Comparison of ENCODE assay signal across 10 cellular contexts in genomic region chr5:56329652-56330051, GRCh38.
A peak's percentile ranks its signal among the peaks of the same experiment; 100 is the strongest.
DNase-seq lines count a peak whose midpoint lies in the region; ATAC-seq and TF ChIP-seq lines count a peak whose summit lies in the region.
"Had no signal": no experiment of that assay in that cellular context is flagged by ENCODE, and none has a peak within 500 bp of the region (broad histone marks: within the 10 kb centered on the region; RNA-seq: fewer than 3 reads in every experiment).

No MANE protein-coding gene starts in this region.

- H4K12ac ChIP-seq in trophoblast cell (ENCODE audit: low read depth, low read length), result no peak overlapping the region

- peaks cover 7% of the 10 kb centered on the region for H3K9me3 Mint-ChIP-seq in activated naive CD4-positive, alpha-beta T cell treated with anti-CD3 and anti-CD28 coated beads for 36 hours

- no peak overlapping the region for H2AK5ac ChIP-seq in trophoblast cell (ENCODE audit: low read length)

- peaks cover 19% of the 10 kb centered on the region for H3K79me1 ChIP-seq in trophoblast cell (ENCODE audit: low read length)

- H2AFZ ChIP-seq in MM.1S (ENCODE audit: low read length) (peak overlapping the region; percentile 36), trophoblast cell (ENCODE audit: insufficient read depth, low read length, poor library complexity) (no peak overlapping the region)

- peak overlapping the region; percentile 51 for H3K9ac ChIP-seq in MM.1S (ENCODE audit: low read length)
- no peak overlapping the region for H3K9ac ChIP-seq in trophoblast cell (ENCODE audit: low read length)

- CTCF ChIA-PET in activated naive CD4-positive, alpha-beta T cell treated with anti-CD3 and anti-CD28 coated beads for 36 hours (lab: Charles Lee), result interaction anchor here (0.6 to 4.0 kb wide), 10 partner anchors 10 to 551 kb away, joined by 3 to 20 read pairs (median 3); no protein-coding TSS in a partner anchor

- H3K4me1 ChIP-seq in MM.1S (ENCODE audit: low read length), result peaks cover 39% of the 10 kb centered on the region
- H3K4me1 ChIP-seq in trophoblast cell (ENCODE audit: control insufficient read depth in 1 of 2, insufficient read depth in 2 of 2, low read length in 2 of 2), result peaks cover 5 to 14% of the 10 kb centered on the region in 2 experiments
- H3K4me1 ChIP-seq: HAP-1 had no signal

- H2BK12ac ChIP-seq in trophoblast cell (ENCODE audit: low read length), result peak overlapping the region; percentile 72

- no CpG with 5 or more reads among the region's 3 CpGs for WGBS in trophoblast cell (ENCODE audit: extremely low coverage, insufficient coverage, insufficient read length)

- H3K27ac Mint-ChIP-seq in activated naive CD4-positive, alpha-beta T cell treated with anti-CD3 and anti-CD28 coated beads for 36 hours, result peak overlapping the region; percentile 91

- H3K18ac ChIP-seq in trophoblast cell (ENCODE audit: low read length), result no peak overlapping the region

- H3K27me3 Mint-ChIP-seq in activated naive CD4-positive, alpha-beta T cell treated with anti-CD3 and anti-CD28 coated beads for 36 hours (ENCODE audit: low read depth), result no peaks in the 10 kb centered on the region

- H3K36me3 ChIP-seq in MM.1S (replicated peaks; ENCODE audit: insufficient read depth, low read length), result no peaks in the 10 kb centered on the region
- H3K36me3 ChIP-seq in trophoblast cell (ENCODE audit: control insufficient read depth in 1 of 2, insufficient read depth in 2 of 2, low read length in 2 of 2), result no peaks in the 10 kb centered on the region
- H3K36me3 ChIP-seq: HAP-1 had no signal

- no peaks in the 10 kb centered on the region for H3K27me3 ChIP-seq in MM.1S (replicated peaks; ENCODE audit: insufficient read depth, low read length)
- H3K27me3 ChIP-seq in trophoblast cell (ENCODE audit: insufficient read depth, low read length), result no peaks in the 10 kb centered on the region

- H3K79me2 ChIP-seq in MM.1S (ENCODE audit: low read length) (no peaks in the 10 kb centered on the region), trophoblast cell (ENCODE audit: control insufficient read depth, insufficient read depth, low read length, poor library complexity) (no peaks in the 10 kb centered on the region)

- H4K20me1 ChIP-seq in MM.1S (ENCODE audit: insufficient read depth, low read length), result no peaks in the 10 kb centered on the region

- DNase-seq in activated naive CD4-positive, alpha-beta T cell treated with anti-CD3 and anti-CD28 coated beads for 36 hours, result no peak
- no peak for DNase-seq in activated naive CD4-positive, alpha-beta T cell treated with Interleukin-2 at 50 U/mL for 16 hours
- DNase-seq in MM.1S (peak; percentile 64), trophoblast cell (no peak), MV-4-11 (lab: John Stamatoyannopoulos, UW) (no peak), kidney glomerular epithelial cell (lab: John Stamatoyannopoulos, UW) (no peak)
- DNase-seq: NCI-H524 had no signal

- H3K4ac ChIP-seq in trophoblast cell (ENCODE audit: low read depth, low read length), result no peak overlapping the region

- peaks cover 2% of the 10 kb centered on the region for H3K36me3 Mint-ChIP-seq in activated naive CD4-positive, alpha-beta T cell treated with anti-CD3 and anti-CD28 coated beads for 36 hours (ENCODE audit: low read depth)

- peaks cover 30% of the 10 kb centered on the region for H3F3A ChIP-seq in MM.1S (ENCODE audit: insufficient read depth, low read length)

- no peak overlapping the region for H2BK120ac ChIP-seq in trophoblast cell (ENCODE audit: insufficient read depth, low read length, poor library complexity)

- ATAC-seq in GM21825 (IDR thresholded peaks at IDR 0.05; ENCODE audit: unreplicated experiment) (peak; percentile 52), HG03521 (IDR thresholded peaks at IDR 0.05; ENCODE audit: unreplicated experiment) (no peak)

- no peak overlapping the region for H3K23ac ChIP-seq in trophoblast cell (ENCODE audit: low read length)

- H3K4me1 Mint-ChIP-seq in activated naive CD4-positive, alpha-beta T cell treated with anti-CD3 and anti-CD28 coated beads for 36 hours (ENCODE audit: low read depth), result peaks cover 50% of the 10 kb centered on the region

- H3K9me2 ChIP-seq in MM.1S (replicated peaks; ENCODE audit: insufficient read depth, low read length), result no peaks in the 10 kb centered on the region

- no peak for TF ChIP-seq CTCF in MM.1S (IDR thresholded peaks at IDR 0.05; ENCODE audit: low read length)

- H3K27ac ChIP-seq in MM.1S (ENCODE audit: low read length) (peak overlapping the region; percentile 86), trophoblast cell (ENCODE audit: low read depth, low read length) (peak overlapping the region; percentile 76)

- peak overlapping the region; percentile 71 for H3K4me2 ChIP-seq in MM.1S (ENCODE audit: low read depth, low read length)
- no peak overlapping the region for H3K4me2 ChIP-seq in trophoblast cell (ENCODE audit: low read length)

- H3K4me3 ChIP-seq in MM.1S (ENCODE audit: low read length), result peak overlapping the region; percentile 24; the same call in 1 of the 2 replicates
- H3K4me3 ChIP-seq in trophoblast cell (ENCODE audit: low read depth, low read length), result no peak overlapping the region
- H3K4me3 ChIP-seq: HAP-1 had no signal

- intact Hi-C loops in activated naive CD4-positive, alpha-beta T cell treated with anti-CD3 and anti-CD28 coated beads for 36 hours (cut with micrococcal nuclease), result loop anchor here (1.0 to 10.0 kb wide), 22 partner anchors 16 to 1293 kb away; partner anchors contain the start of genes GPBP1, IL6ST and SETD9

- no peak overlapping the region for H2BK5ac ChIP-seq in trophoblast cell (ENCODE audit: low read depth, low read length, poor library complexity)

- H3K9me3 ChIP-seq in MM.1S (replicated peaks; ENCODE audit: insufficient read depth, low read length) (no peaks in the 10 kb centered on the region), trophoblast cell (ENCODE audit: insufficient read depth, low read depth, low read length) (no peaks in the 10 kb centered on the region)
- H3K9me3 ChIP-seq: HAP-1 had no signal

- H3K4me3 Mint-ChIP-seq in activated naive CD4-positive, alpha-beta T cell treated with anti-CD3 and anti-CD28 coated beads for 36 hours, result peak overlapping the region; percentile 7

- H4K8ac ChIP-seq in trophoblast cell (ENCODE audit: low read depth, low read length), result no peak overlapping the region

- H4K91ac ChIP-seq in trophoblast cell (ENCODE audit: low read depth, low read length), result no peak overlapping the region

- no peak overlapping the region for H3K14ac ChIP-seq in trophoblast cell (ENCODE audit: low read length)
